Comparison of ENCODE assay signal across 8 cellular contexts in genomic region chr17:81481815-81482505, GRCh38. TPM values are rescaled to one million over a fixed set of nuclear protein-coding genes. Genes with fewer than 3 reads are reported as not detected.
A peak's percentile ranks its signal among the peaks of the same experiment; 100 is the strongest.
DNase-seq lines count a peak whose midpoint lies in the region; ATAC-seq and TF ChIP-seq lines count a peak whose summit lies in the region.

No MANE protein-coding gene starts in this region.

- H3K27me3 ChIP-seq in CD4-positive, alpha-beta T cell (ENCODE audit: control insufficient read depth, insufficient read depth, low read length) = peaks cover 25% of the 10 kb centered on the region
- H3K27me3 ChIP-seq in prostate gland (replicated peaks; ENCODE audit: insufficient read depth) (no peaks in the 10 kb centered on the region), BE2C (no peaks in the 10 kb centered on the region), adrenal gland (no peaks in the 10 kb centered on the region)

- TF ChIP-seq CTCF in CD4-positive, alpha-beta T cell (IDR thresholded peaks at IDR 0.05) = no peak
- no peak for TF ChIP-seq CTCF in fibroblast of the aortic adventitia (IDR thresholded peaks at IDR 0.05; ENCODE audit: insufficient read depth, low read length)
- TF ChIP-seq CTCF in prostate gland (IDR thresholded peaks at IDR 0.05) = no peak
- no peak for TF ChIP-seq CTCF in BE2C (IDR thresholded peaks at IDR 0.05; ENCODE audit: low read depth, low read length)
- TF ChIP-seq CTCF in adrenal gland (IDR thresholded peaks at IDR 0.05) = no peak

- H3K4me1 ChIP-seq in prostate gland (replicated peaks) (peaks cover 8% of the 10 kb centered on the region), BE2C (peaks cover 7% of the 10 kb centered on the region), adrenal gland (replicated peaks in 1 of 2) (peaks cover 15 to 37% of the 10 kb centered on the region in 2 donors)

- H3K4me3 ChIP-seq in fibroblast of the aortic adventitia (ENCODE audit: low read depth, low read length) (peak overlapping the region; percentile 56), prostate gland (peak overlapping the region; percentile 34 to 44), BE2C (ENCODE audit: low read depth, low read length) (no peak overlapping the region), adrenal gland (peak overlapping the region in 2 of 4 donors; percentile 40 to 51)

- no peak for DNase-seq in CD4-positive, alpha-beta T cell
- DNase-seq in T-helper 17 cell = no peak
- DNase-seq in fibroblast of the aortic adventitia (ENCODE audit: low read depth) = no peak
- DNase-seq in prostate gland (ENCODE audit: low spot score) = no peak
- DNase-seq in SHP77 (lab: John Stamatoyannopoulos, UW) = no peak
- no peak for DNase-seq in BE2C
- no peak for DNase-seq in adrenal gland

- CTCF ChIA-PET in CD4-positive, alpha-beta T cell (lab: Charles Lee) = no interaction called here

- peaks cover 7% of the 10 kb centered on the region for H3K4me1 Mint-ChIP-seq in CD4-positive, alpha-beta T cell (ENCODE audit: low read depth)
- peaks cover 6% of the 10 kb centered on the region for H3K4me1 Mint-ChIP-seq in T-helper 17 cell

- H3K9me3 Mint-ChIP-seq in CD4-positive, alpha-beta T cell = no peaks in the 10 kb centered on the region

- H3K36me3 Mint-ChIP-seq in CD4-positive, alpha-beta T cell (ENCODE audit: low read depth) = no peaks in the 10 kb centered on the region
- no peaks in the 10 kb centered on the region for H3K36me3 Mint-ChIP-seq in T-helper 17 cell (ENCODE audit: low read depth)

- POLR2A ChIA-PET in CD4-positive, alpha-beta T cell (lab: Charles Lee) = interaction anchor here (1.0 to 1.2 kb wide), 2 partner anchors 28 to 87 kb away, joined by 3 read pairs; no protein-coding TSS in a partner anchor

- H3K27ac Mint-ChIP-seq in CD4-positive, alpha-beta T cell = no peak overlapping the region
- H3K27ac Mint-ChIP-seq in T-helper 17 cell = peak overlapping the region; percentile 56

- H3K27me3 Mint-ChIP-seq in CD4-positive, alpha-beta T cell = peaks cover 29% of the 10 kb centered on the region
- H3K27me3 Mint-ChIP-seq in T-helper 17 cell = peaks cover 39% of the 10 kb centered on the region

- intact Hi-C loops in CD4-positive, alpha-beta T cell (cut with DNase I, micrococcal nuclease) = loop anchor here (5.0 to 10.0 kb wide), 4 partner anchors 245 to 1337 kb away; partner anchors contain the start of genes CHMP6 (in 1 of the 2), EIF4A3 (in 1 of the 2), NDUFAF8 (in 1 of the 2) and TEPSIN (in 1 of the 2)
- intact Hi-C loops in prostate gland (cut with DNase I) = loop anchor here (5.0 kb wide), 2 partner anchors 95 to 190 kb away; no protein-coding TSS in a partner anchor
- intact Hi-C loops in adrenal gland (cut with DNase I) = loop anchor here (5.0 to 10.0 kb wide), 4 partner anchors 87 to 337 kb away; partner anchors contain the start of genes BAHCC1 (in 1 of the 2) and SLC38A10 (in 1 of the 2)

- no peak overlapping the region for H3K27ac ChIP-seq in CD4-positive, alpha-beta T cell (ENCODE audit: low read depth, low read length)
- H3K27ac ChIP-seq in prostate gland (no peak overlapping the region), adrenal gland (no peak overlapping the region)

- no peaks in the 10 kb centered on the region for H3K9me3 ChIP-seq in CD4-positive, alpha-beta T cell (ENCODE audit: control insufficient read depth, low read length)
- H3K9me3 ChIP-seq in T-helper 17 cell (ENCODE audit: control insufficient read depth, low read length, poor library complexity, severe bottlenecking) (no peaks in the 10 kb centered on the region), prostate gland (no peaks in the 10 kb centered on the region), BE2C (no peaks in the 10 kb centered on the region), adrenal gland (replicated peaks in 1 of 3) (no peaks in the 10 kb centered on the region)

- H3K4me3 Mint-ChIP-seq in CD4-positive, alpha-beta T cell = peak overlapping the region; percentile 79
- H3K4me3 Mint-ChIP-seq in T-helper 17 cell = peak overlapping the region; percentile 80

- H3K36me3 ChIP-seq in prostate gland = no peaks in the 10 kb centered on the region
- H3K36me3 ChIP-seq in BE2C = no peaks in the 10 kb centered on the region
- H3K36me3 ChIP-seq in adrenal gland (replicated peaks in 1 of 2) = no peaks in the 10 kb centered on the region

- TF ChIP-seq POLR2A in prostate gland (IDR thresholded peaks at IDR 0.05) (no peak), adrenal gland (IDR thresholded peaks at IDR 0.05) (no peak)

- WGBS in prostate gland = 70% methylated on average over 16 of the region's 18 CpGs
- WGBS in adrenal gland, 4 donors = 61 to 100% (median 68%) methylated on average over 3 to 18 of the region's 18 CpGs

- no peak for ATAC-seq in CD4-positive, alpha-beta T cell (ENCODE audit: poor library complexity)
- ATAC-seq in T-helper 17 cell (no peak), HG02840 (IDR thresholded peaks at IDR 0.05; ENCODE audit: low FRiP score, unreplicated experiment) (no peak)

RNA-seq across cellular contexts. Expression of gene ACTG1, which starts 30.6 kb away (rescaled TPM):
- 1,000 to 10,000 TPM; 1,296 to 1,318 TPM for total RNA-seq in CD4-positive, alpha-beta T cell
- total RNA-seq in T-helper 17 cell (1,000 to 10,000 TPM; 1,202 to 1,502 TPM), fibroblast of the aortic adventitia (ENCODE audit: low replicate concordance) (3,211 and 6,650 TPM in 2 replicates), prostate gland (1,000 to 10,000 TPM; 2,438 to 3,181 TPM), adrenal gland (1,000 to 10,000 TPM; 1,781 to 6,446 (median 2,486) TPM)
- 2,263 TPM for polyA plus RNA-seq in BE2C (2012; ENCODE audit: insufficient read depth, insufficient read length, low read depth)
- polyA plus RNA-seq in adrenal gland = 1,000 to 10,000 TPM in 2 of 3 donors, 100 to 1,000 TPM in 1; 828 to 1,140 (median 1,059) TPM

RNA-seq across cellular contexts. Expression of gene FSCN2, which starts 46.2 kb away (rescaled TPM):
- 1 to 10 TPM; 1.0 to 1.1 TPM for total RNA-seq in CD4-positive, alpha-beta T cell
- total RNA-seq in T-helper 17 cell (under 1 TPM; 0.65 to 0.72 TPM), fibroblast of the aortic adventitia (ENCODE audit: low replicate concordance) (1.3 and 1.8 TPM in 2 replicates), prostate gland (1 to 10 TPM; 3.1 to 5.6 TPM), adrenal gland (1 to 10 TPM in 4 of 8 donors, under 1 TPM in 4; 0.39 to 1.9 (median 0.88) TPM)
- 2.4 TPM for polyA plus RNA-seq in BE2C (2012; ENCODE audit: insufficient read depth, insufficient read length, low read depth)
- 1 to 10 TPM in 1 of 3 donors, under 1 TPM in 1, not detected in 1; 0.51 to 1.7 TPM for polyA plus RNA-seq in adrenal gland
